23 cellular contexts compared by ENCODE assay signal in genomic region chr4:89660851-89661250, GRCh38.
DNase-seq lines count a peak whose midpoint lies in the region; ATAC-seq and TF ChIP-seq lines count a peak whose summit lies in the region.
"Had no signal": no experiment of that assay in that cellular context is flagged by ENCODE, and none has a peak within 500 bp of the region (broad histone marks: within the 10 kb centered on the region; RNA-seq: fewer than 3 reads in every experiment).

No MANE protein-coding gene starts in this region.

- ATAC-seq in esophagus mucosa (no peak), right cardiac atrium (no peak)
- ATAC-seq: left ventricle myocardium superior; natural killer cell treated with Interleukin-12 subunit alpha and Interleukin-12 subunit beta and Interleukin-15 and Interleukin-18, amount 100 ng/mL, for 72 hours; pancreas; Right ventricle myocardium inferior had no signal

- no peak overlapping the region for H2AK5ac ChIP-seq in mesenchymal stem cell (ENCODE audit: low read length, severe bottlenecking)

- no peak overlapping the region for H3K4me2 ChIP-seq in mesenchymal stem cell (ENCODE audit: low read length, poor library complexity, severe bottlenecking)
- H3K4me2 ChIP-seq: A549, BLaER1 had no signal

- H3K9ac ChIP-seq in HUES64 (ENCODE audit: low read depth, low read length) = 0 out of 2 replicates have a peak overlapping the region, but pooled peaks have one; percentile 16
- H3K9ac ChIP-seq in mesenchymal stem cell (ENCODE audit: low read length) = no peak overlapping the region
- H3K9ac ChIP-seq: BLaER1 had no signal

- no peak overlapping the region for H2BK5ac ChIP-seq in mesenchymal stem cell (ENCODE audit: low read depth, low read length, poor library complexity, severe bottlenecking)

- H2BK12ac ChIP-seq in mesenchymal stem cell (ENCODE audit: low read length in 2 of 2) = no peak overlapping the region

- H4K91ac ChIP-seq in mesenchymal stem cell (ENCODE audit: low read length) = no peak overlapping the region

- H3K14ac ChIP-seq in mesenchymal stem cell (ENCODE audit: low read length in 2 of 2) = no peak overlapping the region

- H3K36me3 ChIP-seq in HUES64 (ENCODE audit: insufficient read depth, low read length) = no peaks in the 10 kb centered on the region
- H3K36me3 ChIP-seq in mesenchymal stem cell (ENCODE audit: control insufficient read depth in 1 of 2, insufficient read depth in 2 of 2, low read depth in 1 of 2, low read length in 2 of 2) = no peaks in the 10 kb centered on the region
- H3K36me3 ChIP-seq in A673 (ENCODE audit: insufficient read depth, low read length, poor library complexity, severe bottlenecking) = no peaks in the 10 kb centered on the region
- H3K36me3 ChIP-seq: BLaER1, pancreas, transverse colon had no signal

- POLR2A ChIA-PET in A673 (lab: Charles Lee; ENCODE audit: low non-redundant PET) = no interaction called here

- H3K27me3 ChIP-seq in HUES64 (ENCODE audit: insufficient read depth, low read length) (no peaks in the 10 kb centered on the region), mesenchymal stem cell (ENCODE audit: control insufficient read depth in 1 of 2, insufficient read depth in 1 of 2, low read length in 2 of 2) (no peaks in the 10 kb centered on the region), A673 (replicated peaks; ENCODE audit: insufficient read depth, low read depth, low read length, poor library complexity) (no peaks in the 10 kb centered on the region), right cardiac atrium (ENCODE audit: control insufficient read depth, insufficient read depth) (no peaks in the 10 kb centered on the region)
- H3K27me3 ChIP-seq: BLaER1, pancreas, transverse colon had no signal

- 90% methylated on average over 1 of the region's 1 CpG for WGBS in HUES64
- WGBS in mesenchymal stem cell = no CpG with 5 or more reads among the region's 1 CpG
- 93% methylated on average over 1 of the region's 1 CpG for WGBS in right cardiac atrium

- intact Hi-C loops in A673 (cut with micrococcal nuclease; ENCODE audit: unreplicated experiment) (no loop called here), right cardiac atrium (cut with DNase I) (no loop called here)

- H3K27ac ChIP-seq in HUES64 (ENCODE audit: low read depth, low read length) (no peak overlapping the region; the same call in 1 of the 2 replicates), mesenchymal stem cell (ENCODE audit: low read length, poor library complexity, severe bottlenecking) (peak overlapping the region; percentile 79), A673 (ENCODE audit: low read depth, low read length, poor library complexity, severe bottlenecking) (no peak overlapping the region), right cardiac atrium (ENCODE audit: low read length) (no peak overlapping the region)
- H3K27ac ChIP-seq: A549, BLaER1, HL-60, pancreas, transverse colon had no signal

- DNase-seq in AG09319 (ENCODE audit: extremely low read depth, low read depth) (peak; percentile 30), dedifferentiated amniotic fluid mesenchymal stem cell (ENCODE audit: extremely low spot score) (peak; percentile 64), mesenchymal stem cell (no peak), SK-N-DZ (ENCODE audit: low spot score) (no peak), A673 (ENCODE audit: low spot score) (no peak), right cardiac atrium (no peak)
- DNase-seq: activated B cell treated with CpG ODN at 0.5 μM for 24 hours; activated naive CD4-positive, alpha-beta T cell treated with anti-CD3 and anti-CD28 coated beads, Interleukin-2, amount 10 ng/mL, durations not matched to agents 7 days and 5 days; amygdala; left ventricle myocardium superior; NCI-H1694 treated with DMSO at 0.1 percent for 48 hours; NCI-H2171; NCI-H524; pancreas; stimulated activated CD4-positive, alpha-beta T cell treated with anti-CD3 and anti-CD28 coated beads, Interleukin-2, amount 100 ng/mL, for 48 hours; transverse colon had no signal

- H3K4me3 ChIP-seq in HUES64 (ENCODE audit: low read length) (no peak overlapping the region), mesenchymal stem cell (ENCODE audit: insufficient read depth in 1 of 2, low read depth in 1 of 2, low read length in 2 of 2) (no peak overlapping the region), A673 (ENCODE audit: low read depth, low read length, poor library complexity, severe bottlenecking) (no peak overlapping the region), right cardiac atrium (ENCODE audit: low read length) (no peak overlapping the region)
- H3K4me3 ChIP-seq: A549, BLaER1, pancreas, transverse colon had no signal

- H3K9me3 ChIP-seq in HUES64 (ENCODE audit: insufficient read depth, low read depth, low read length) (no peaks in the 10 kb centered on the region), mesenchymal stem cell (ENCODE audit: control insufficient read depth, low read length) (no peaks in the 10 kb centered on the region), A673 (ENCODE audit: low read depth, low read length, poor library complexity, severe bottlenecking) (no peaks in the 10 kb centered on the region), right cardiac atrium (ENCODE audit: control insufficient read depth, low read length) (no peaks in the 10 kb centered on the region)
- H3K9me3 ChIP-seq: A549, BLaER1, pancreas, transverse colon had no signal

- H3K23ac ChIP-seq in mesenchymal stem cell (ENCODE audit: low read length in 2 of 2) = no peak overlapping the region

- no peak for TF ChIP-seq CTCF in AG09319 (IDR thresholded peaks at IDR 0.05; ENCODE audit: low read depth, low read length)
- TF ChIP-seq CTCF in A673 (conservative IDR thresholded peaks at IDR 0.05; ENCODE audit: low read depth, low read length) = no peak

- BruUV-seq in A673 (replicated peaks; lab: Mats Ljungman, UMichigan) = no TSS peak

- H2AFZ ChIP-seq in mesenchymal stem cell (ENCODE audit: low read depth, low read length) = no peak overlapping the region

- H3K79me1 ChIP-seq in mesenchymal stem cell (replicated peaks; ENCODE audit: low read length, poor library complexity, severe bottlenecking) = no peaks in the 10 kb centered on the region

- H3K4ac ChIP-seq in mesenchymal stem cell (ENCODE audit: low read depth in 1 of 2, low read length in 2 of 2) = no peak overlapping the region

- no peak overlapping the region for H2BK120ac ChIP-seq in mesenchymal stem cell (ENCODE audit: low read depth, low read length)

- H3K4me1 ChIP-seq in HUES64 (ENCODE audit: insufficient read depth, low read length) (peaks cover 11% of the 10 kb centered on the region), mesenchymal stem cell (ENCODE audit: control insufficient read depth, insufficient read depth, low read depth, low read length) (no peaks in the 10 kb centered on the region), A673 (ENCODE audit: insufficient read depth, low read length, poor library complexity, severe bottlenecking) (no peaks in the 10 kb centered on the region), right cardiac atrium (ENCODE audit: control insufficient read depth, insufficient read depth, low read length) (no peaks in the 10 kb centered on the region)
- H3K4me1 ChIP-seq: A549, BLaER1, pancreas, transverse colon had no signal

- H2BK15ac ChIP-seq in mesenchymal stem cell (ENCODE audit: low read depth, poor library complexity, severe bottlenecking) = no peak overlapping the region

- no peak overlapping the region for H4K8ac ChIP-seq in mesenchymal stem cell (ENCODE audit: low read length)

- H3K18ac ChIP-seq in mesenchymal stem cell (ENCODE audit: low read depth in 1 of 2, low read length in 2 of 2) = no peak overlapping the region

- CTCF ChIA-PET in A673 (lab: Charles Lee) = no interaction called here

Comparison
In these comparisons a context has a peak if more than half of its experiments do, and no peak if none do; other contexts are left out.
1. DNase-seq: peak in AG09319 (single experiment) and dedifferentiated amniotic fluid mesenchymal stem cell (single experiment); none in mesenchymal stem cell (single experiment), SK-N-DZ (single experiment), A673 (single experiment) and right cardiac atrium (0 of 3).